Comparison of ENCODE assay signal across 1 cellular context in genomic region chr16:2155091-2156024, GRCh38.
TF ChIP-seq lines count a peak whose summit lies in the region.

Gene TRAF7 (plus strand): TSS chr16:2155782. CDS start chr16:2163921, 8,139 bp downstream.

TF ChIP-seq in HepG2, 621 proteins besides CTCF, POLR2A, EP300 and RAD21 (continued from another document and continues in another):
- TF ChIP-seq KIAA2018 (CRISPR knock-in tag; IDR thresholded peaks at IDR 0.05; ENCODE audit: borderline replicate concordance): no peak
- peak; percentile 96 for TF ChIP-seq ZFX (CRISPR knock-in tag; IDR thresholded peaks at IDR 0.05; ENCODE audit: low read depth)
- no peak for TF ChIP-seq MTF2 (CRISPR knock-in tag; IDR thresholded peaks at IDR 0.05; ENCODE audit: borderline replicate concordance)
- no peak for TF ChIP-seq ZNF772 (CRISPR knock-in tag; IDR thresholded peaks at IDR 0.05)
- TF ChIP-seq ZNF775 (CRISPR knock-in tag; IDR thresholded peaks at IDR 0.05; ENCODE audit: borderline replicate concordance): no peak
- 0 out of 2 replicates have a peak, but pooled peaks have one; percentile 38 for TF ChIP-seq ZNF878 (CRISPR knock-in tag; IDR thresholded peaks at IDR 0.05)
- TF ChIP-seq SOX13 (IDR thresholded peaks at IDR 0.05): no peak
- TF ChIP-seq SOX13 (CRISPR knock-in tag; conservative IDR thresholded peaks at IDR 0.05 in 1 of 2, IDR thresholded peaks at IDR 0.05 in 1 of 2): 0 out of 4 replicates have a peak, but pooled peaks of 1 of the 2 experiments have one; percentile 10
- TF ChIP-seq, protein P1, sequence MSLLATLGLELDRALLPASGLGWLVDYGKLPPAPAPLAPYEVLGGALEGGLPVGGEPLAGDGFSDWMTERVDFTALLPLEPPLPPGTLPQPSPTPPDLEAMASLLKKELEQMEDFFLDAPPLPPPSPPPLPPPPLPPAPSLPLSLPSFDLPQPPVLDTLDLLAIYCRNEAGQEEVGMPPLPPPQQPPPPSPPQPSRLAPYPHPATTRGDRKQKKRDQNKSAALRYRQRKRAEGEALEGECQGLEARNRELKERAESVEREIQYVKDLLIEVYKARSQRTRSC (CRISPR knock-in tag; IDR thresholded peaks at IDR 0.05; ENCODE audit: low read depth): no peak; the same call in 1 of the 2 replicates
- no peak for TF ChIP-seq ZNF20 (CRISPR knock-in tag; IDR thresholded peaks at IDR 0.05)
- TF ChIP-seq TRIM24 (CRISPR knock-in tag; IDR thresholded peaks at IDR 0.05): no peak
- 0 out of 2 replicates have a peak, but pooled peaks have one; percentile 51 for TF ChIP-seq MXD1 (CRISPR knock-in tag; IDR thresholded peaks at IDR 0.05)
- TF ChIP-seq MEIS2 (CRISPR knock-in tag; IDR thresholded peaks at IDR 0.05): peak; percentile 55; the same call in 1 of the 2 replicates
- no peak for TF ChIP-seq CEBPZ (IDR thresholded peaks at IDR 0.05; ENCODE audit: low read length)
- TF ChIP-seq, protein P2, sequence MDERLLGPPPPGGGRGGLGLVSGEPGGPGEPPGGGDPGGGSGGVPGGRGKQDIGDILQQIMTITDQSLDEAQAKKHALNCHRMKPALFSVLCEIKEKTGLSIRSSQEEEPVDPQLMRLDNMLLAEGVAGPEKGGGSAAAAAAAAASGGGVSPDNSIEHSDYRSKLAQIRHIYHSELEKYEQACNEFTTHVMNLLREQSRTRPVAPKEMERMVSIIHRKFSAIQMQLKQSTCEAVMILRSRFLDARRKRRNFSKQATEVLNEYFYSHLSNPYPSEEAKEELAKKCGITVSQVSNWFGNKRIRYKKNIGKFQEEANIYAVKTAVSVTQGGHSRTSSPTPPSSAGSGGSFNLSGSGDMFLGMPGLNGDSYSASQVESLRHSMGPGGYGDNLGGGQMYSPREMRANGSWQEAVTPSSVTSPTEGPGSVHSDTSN (CRISPR knock-in tag; IDR thresholded peaks at IDR 0.05): peak; percentile 94
- TF ChIP-seq RARG (CRISPR knock-in tag; IDR thresholded peaks at IDR 0.05; ENCODE audit: low read depth): no peak
- 0 out of 2 replicates have a peak, but pooled peaks have one; percentile 78 for TF ChIP-seq ETV6 (CRISPR knock-in tag; conservative IDR thresholded peaks at IDR 0.05)
- no peak for TF ChIP-seq FOXM1 (CRISPR knock-in tag; IDR thresholded peaks at IDR 0.05)
- TF ChIP-seq, protein P3, sequence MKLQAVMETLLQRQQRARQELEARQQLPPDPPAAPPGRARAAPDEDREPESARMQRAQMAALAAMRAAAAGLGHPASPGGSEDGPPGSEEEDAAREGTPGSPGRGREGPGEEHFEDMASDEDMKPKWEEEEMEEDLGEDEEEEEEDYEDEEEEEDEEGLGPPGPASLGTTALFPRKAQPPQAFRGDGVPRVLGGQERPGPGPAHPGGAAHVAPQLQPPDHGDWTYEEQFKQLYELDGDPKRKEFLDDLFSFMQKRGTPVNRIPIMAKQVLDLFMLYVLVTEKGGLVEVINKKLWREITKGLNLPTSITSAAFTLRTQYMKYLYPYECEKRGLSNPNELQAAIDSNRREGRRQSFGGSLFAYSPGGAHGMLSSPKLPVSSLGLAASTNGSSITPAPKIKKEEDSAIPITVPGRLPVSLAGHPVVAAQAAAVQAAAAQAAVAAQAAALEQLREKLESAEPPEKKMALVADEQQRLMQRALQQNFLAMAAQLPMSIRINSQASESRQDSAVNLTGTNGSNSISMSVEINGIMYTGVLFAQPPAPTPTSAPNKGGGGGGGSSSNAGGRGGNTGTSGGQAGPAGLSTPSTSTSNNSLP (IDR thresholded peaks at IDR 0.05; ENCODE audit: low read depth, low read length): 0 out of 2 replicates have a peak, but pooled peaks have one; percentile 10
- peak; percentile 80 for TF ChIP-seq IRF2 (CRISPR knock-in tag; IDR thresholded peaks at IDR 0.05)
- TF ChIP-seq CEBPG (CRISPR knock-in tag; IDR thresholded peaks at IDR 0.05): no peak
- peak; percentile 74; the same call in 1 of the 2 replicates for TF ChIP-seq KDM4B (CRISPR knock-in tag; IDR thresholded peaks at IDR 0.05)
- TF ChIP-seq JUN (CRISPR knock-in tag; IDR thresholded peaks at IDR 0.05): no peak
- TF ChIP-seq MLXIP (CRISPR knock-in tag; IDR thresholded peaks at IDR 0.05; ENCODE audit: borderline replicate concordance): no peak
- TF ChIP-seq, protein P4, sequence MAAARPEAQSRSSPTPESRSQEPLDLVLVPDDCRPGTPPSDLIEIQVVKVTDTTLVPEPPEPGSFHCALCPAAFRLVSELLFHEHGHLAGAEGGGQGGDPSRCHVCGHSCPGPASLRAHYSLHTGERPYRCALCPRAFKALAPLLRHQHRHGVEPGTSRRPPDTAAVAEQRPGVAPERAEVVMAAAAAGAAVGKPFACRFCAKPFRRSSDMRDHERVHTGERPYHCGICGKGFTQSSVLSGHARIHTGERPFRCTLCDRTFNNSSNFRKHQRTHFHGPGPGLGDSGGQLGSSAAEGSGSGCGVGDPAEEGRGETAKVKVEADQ (CRISPR knock-in tag; IDR thresholded peaks at IDR 0.05; ENCODE audit: borderline replicate concordance): peak; percentile 59; the same call in 1 of the 2 replicates
- peak; percentile 88 for TF ChIP-seq ZNF317 (CRISPR knock-in tag; IDR thresholded peaks at IDR 0.05)
- TF ChIP-seq TIGD3 (CRISPR knock-in tag; IDR thresholded peaks at IDR 0.05; ENCODE audit: borderline replicate concordance): peak; percentile 45; the same call in 1 of the 2 replicates
- TF ChIP-seq KLF13 (CRISPR knock-in tag; IDR thresholded peaks at IDR 0.05): no peak
- TF ChIP-seq SATB2 (CRISPR knock-in tag; IDR thresholded peaks at IDR 0.05): peak; percentile 67; the same call in 1 of the 2 replicates
- TF ChIP-seq, protein P5, sequence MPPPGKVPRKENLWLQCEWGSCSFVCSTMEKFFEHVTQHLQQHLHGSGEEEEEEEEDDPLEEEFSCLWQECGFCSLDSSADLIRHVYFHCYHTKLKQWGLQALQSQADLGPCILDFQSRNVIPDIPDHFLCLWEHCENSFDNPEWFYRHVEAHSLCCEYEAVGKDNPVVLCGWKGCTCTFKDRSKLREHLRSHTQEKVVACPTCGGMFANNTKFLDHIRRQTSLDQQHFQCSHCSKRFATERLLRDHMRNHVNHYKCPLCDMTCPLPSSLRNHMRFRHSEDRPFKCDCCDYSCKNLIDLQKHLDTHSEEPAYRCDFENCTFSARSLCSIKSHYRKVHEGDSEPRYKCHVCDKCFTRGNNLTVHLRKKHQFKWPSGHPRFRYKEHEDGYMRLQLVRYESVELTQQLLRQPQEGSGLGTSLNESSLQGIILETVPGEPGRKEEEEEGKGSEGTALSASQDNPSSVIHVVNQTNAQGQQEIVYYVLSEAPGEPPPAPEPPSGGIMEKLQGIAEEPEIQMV (CRISPR knock-in tag; IDR thresholded peaks at IDR 0.05; ENCODE audit: low read depth): no peak
- peak; percentile 95 for TF ChIP-seq ZFY (CRISPR knock-in tag; IDR thresholded peaks at IDR 0.05)
- no peak for TF ChIP-seq ZNF260 (CRISPR knock-in tag; IDR thresholded peaks at IDR 0.05; ENCODE audit: borderline replicate concordance, low read depth)
- peak; percentile 97 for TF ChIP-seq THAP11 (CRISPR knock-in tag; IDR thresholded peaks at IDR 0.05)
- TF ChIP-seq MXI1 (IDR thresholded peaks at IDR 0.05; ENCODE audit: borderline replicate concordance, low read depth, low read length): peak; percentile 91; the same call in 2 of the 3 replicates
